ENCODE assay signal across 8 cellular contexts in genomic region chr21:20997633-20998455, GRCh38. TPM values are rescaled to one million over a fixed set of nuclear protein-coding genes. Genes with fewer than 3 reads are reported as not detected.
A peak's percentile ranks its signal among the peaks of the same experiment; 100 is the strongest.
DNase-seq lines count a peak whose midpoint lies in the region; ATAC-seq and TF ChIP-seq lines count a peak whose summit lies in the region.

TSS of gene NCAM2 (plus strand) at chr21:20998409.

- ATAC-seq in stimulated activated memory B cell treated with anti-CD40 and anti-IgM and Interleukin-4, amounts not matched to agents 10 μg/mL and 1 μg/mL and 100 μg/mL, for 72 hours = peak; percentile 64
- no peak for ATAC-seq in HG03196 (IDR thresholded peaks at IDR 0.05; ENCODE audit: unreplicated experiment)

- H3K27ac ChIP-seq in H9 (ENCODE audit: insufficient read length, low read depth, low read length) = no peak within 1 kb of the TSS
- H3K27ac ChIP-seq in esophagus squamous epithelium = no peak within 1 kb of the TSS
- no peak within 1 kb of the TSS for H3K27ac ChIP-seq in muscle layer of duodenum (ENCODE audit: low read length)

- H3K79me1 ChIP-seq in H9 (ENCODE audit: insufficient read depth, low read depth, low read length, poor library complexity, severe bottlenecking) = no peaks in the 10 kb centered on the region

- TF ChIP-seq CTCF in BE2C (IDR thresholded peaks at IDR 0.05; ENCODE audit: low read depth, low read length) = no peak
- TF ChIP-seq CTCF in H9 (conservative IDR thresholded peaks at IDR 0.05) = no peak
- no peak for TF ChIP-seq CTCF in esophagus squamous epithelium (IDR thresholded peaks at IDR 0.05)

- H3K9me3 ChIP-seq in BE2C = no peaks in the 10 kb centered on the region
- no peaks in the 10 kb centered on the region for H3K9me3 ChIP-seq in H9 (ENCODE audit: control insufficient read depth, low read depth, low read length)
- no peaks in the 10 kb centered on the region for H3K9me3 ChIP-seq in esophagus squamous epithelium
- H3K9me3 ChIP-seq in muscle layer of duodenum (ENCODE audit: control insufficient read depth in 1 of 2, low read length in 2 of 2) = no peaks in the 10 kb centered on the region

- no peak within 1 kb of the TSS for H4K8ac ChIP-seq in H9 (replicated peaks; ENCODE audit: insufficient read length, low read depth, low read length)

- H3K9ac ChIP-seq in H9 (ENCODE audit: extremely low read depth, insufficient read length, low read length) = no peak within 1 kb of the TSS

- H3K18ac ChIP-seq in H9 (ENCODE audit: insufficient read length, low read depth, low read length) = no peak within 1 kb of the TSS

- H2BK12ac ChIP-seq in H9 (ENCODE audit: insufficient read length, low read depth, low read length) = no peak within 1 kb of the TSS

- peaks cover 14% of the 10 kb centered on the region for H3K23me2 ChIP-seq in H9 (ENCODE audit: insufficient read length, low read depth, low read length, poor library complexity, severe bottlenecking)

- no peak within 1 kb of the TSS for H4K5ac ChIP-seq in H9 (ENCODE audit: insufficient read length, low read depth, low read length)

- no peak within 1 kb of the TSS for H3K23ac ChIP-seq in H9 (ENCODE audit: insufficient read length, low read depth, low read length)

- H3K4me1 Mint-ChIP-seq in H9 = peaks cover 9 to 13% of the 10 kb centered on the region in 2 experiments
- H3K4me1 Mint-ChIP-seq in stimulated activated memory B cell treated with anti-CD40 and anti-IgM and Interleukin-4, amounts not matched to agents 10 μg/mL and 1 μg/mL and 100 μg/mL, for 72 hours = no peaks in the 10 kb centered on the region

- no peak within 1 kb of the TSS; the same call in 1 of the 2 replicates for H3K14ac ChIP-seq in H9 (ENCODE audit: insufficient read depth, low read length)

- no peaks in the 10 kb centered on the region for H3K79me2 ChIP-seq in H9 (ENCODE audit: insufficient read depth, low read length)

- H3K36me3 ChIP-seq in BE2C (no peaks in the 10 kb centered on the region), esophagus squamous epithelium (no peaks in the 10 kb centered on the region), muscle layer of duodenum (ENCODE audit: control insufficient read depth in 1 of 2, insufficient read depth in 2 of 2, low read length in 2 of 2) (no peaks in the 10 kb centered on the region)

- no peak within 1 kb of the TSS for H3K27ac Mint-ChIP-seq in H9
- no peak within 1 kb of the TSS for H3K27ac Mint-ChIP-seq in stimulated activated memory B cell treated with anti-CD40 and anti-IgM and Interleukin-4, amounts not matched to agents 10 μg/mL and 1 μg/mL and 100 μg/mL, for 72 hours

- no peak within 1 kb of the TSS for H2BK5ac ChIP-seq in H9 (ENCODE audit: insufficient read length, low read length)

- no peak within 1 kb of the TSS for H2BK20ac ChIP-seq in H9 (ENCODE audit: low read depth, low read length, poor library complexity, severe bottlenecking)

- peak; percentile 90 for DNase-seq in BE2C
- DNase-seq in H9 = peak; percentile 83
- peak; percentile 79 for DNase-seq in NCI-H82 (lab: John Stamatoyannopoulos, UW)
- DNase-seq in activated T-cell treated with anti-CD3 and anti-CD28 coated beads, Interleukin-2, amount 50 U/mL, for 48 hours = peak; percentile 66 to 73
- no peak for DNase-seq in esophagus squamous epithelium (lab: John Stamatoyannopoulos, UW)

- H3K4me3 Mint-ChIP-seq in H9 = peak within 1 kb of the TSS; percentile 78 to 88
- peak within 1 kb of the TSS; percentile 60 for H3K4me3 Mint-ChIP-seq in stimulated activated memory B cell treated with anti-CD40 and anti-IgM and Interleukin-4, amounts not matched to agents 10 μg/mL and 1 μg/mL and 100 μg/mL, for 72 hours

- no peaks in the 10 kb centered on the region for H3K9me3 Mint-ChIP-seq in H9
- no peaks in the 10 kb centered on the region for H3K9me3 Mint-ChIP-seq in stimulated activated memory B cell treated with anti-CD40 and anti-IgM and Interleukin-4, amounts not matched to agents 10 μg/mL and 1 μg/mL and 100 μg/mL, for 72 hours

- H3K27me3 ChIP-seq in BE2C = no peaks in the 10 kb centered on the region
- H3K27me3 ChIP-seq in H9 (ENCODE audit: insufficient read depth, low read length) = peaks cover 6% of the 10 kb centered on the region; the same call in 1 of the 2 replicates
- peaks cover 0 to 23% (median 1%) of the 10 kb centered on the region in 4 donors for H3K27me3 ChIP-seq in esophagus squamous epithelium
- no peaks in the 10 kb centered on the region for H3K27me3 ChIP-seq in muscle layer of duodenum (ENCODE audit: low read depth, low read length)

- no peak within 1 kb of the TSS for H2AK5ac ChIP-seq in H9 (ENCODE audit: insufficient read length, low read length)

- intact Hi-C loops in esophagus squamous epithelium (cut with DNase I) = no loop called here

- no peak within 1 kb of the TSS for H3T11ph ChIP-seq in H9 (ENCODE audit: low read length)

- H3K36me3 Mint-ChIP-seq in H9 (ENCODE audit: insufficient read depth in 1 of 3, low read depth in 3 of 3) = no peaks in the 10 kb centered on the region; a peak in 1 of 7 replicates
- H3K36me3 Mint-ChIP-seq in stimulated activated memory B cell treated with anti-CD40 and anti-IgM and Interleukin-4, amounts not matched to agents 10 μg/mL and 1 μg/mL and 100 μg/mL, for 72 hours = no peaks in the 10 kb centered on the region

- H3K4me3 ChIP-seq in BE2C (ENCODE audit: low read depth, low read length) = peak within 1 kb of the TSS; percentile 86
- H3K4me3 ChIP-seq in esophagus squamous epithelium = peak within 1 kb of the TSS; percentile 22 to 72 (median 42)
- H3K4me3 ChIP-seq in muscle layer of duodenum (ENCODE audit: low read depth in 1 of 2, low read length in 2 of 2) = peak within 1 kb of the TSS; percentile 64 to 85

- H2AFZ ChIP-seq in H9 (ENCODE audit: low read length) = peak within 1 kb of the TSS; percentile 69

- H3K4ac ChIP-seq in H9 (ENCODE audit: low read depth, low read length) = no peak within 1 kb of the TSS

- H2BK120ac ChIP-seq in H9 (ENCODE audit: low read depth, low read length, poor library complexity, severe bottlenecking) = no peak within 1 kb of the TSS

- H3K27me3 Mint-ChIP-seq in H9 (ENCODE audit: low read depth) = peaks cover 29% of the 10 kb centered on the region
- peaks cover 43% of the 10 kb centered on the region for H3K27me3 Mint-ChIP-seq in stimulated activated memory B cell treated with anti-CD40 and anti-IgM and Interleukin-4, amounts not matched to agents 10 μg/mL and 1 μg/mL and 100 μg/mL, for 72 hours

- H3K4me1 ChIP-seq in BE2C (peaks cover 3% of the 10 kb centered on the region; the same call in 1 of the 2 replicates), H9 (ENCODE audit: insufficient read depth, low read length) (0 out of 2 replicates have a peak, but pooled peaks cover 2% of the 10 kb centered on the region), esophagus squamous epithelium (peaks cover 0 to 24% (median 12%) of the 10 kb centered on the region in 3 donors), muscle layer of duodenum (ENCODE audit: control insufficient read depth in 1 of 2, insufficient read depth in 2 of 2, low read length in 2 of 2) (peaks cover 0 to 20% of the 10 kb centered on the region in 2 donors)

- no peak within 1 kb of the TSS for H4K91ac ChIP-seq in H9 (ENCODE audit: insufficient read length, low read depth, low read length)

- no peak within 1 kb of the TSS for H3K56ac ChIP-seq in H9 (ENCODE audit: insufficient read length, low read depth, low read length)

- peak in 1 of 4 donors; percentile 14 for TF ChIP-seq POLR2A in esophagus squamous epithelium (IDR thresholded peaks at IDR 0.05)

- no CpG with 5 or more reads among the region's 86 CpGs for WGBS in H9 (ENCODE audit: extremely low coverage, insufficient read length, low lambda C conversion rate)
- 5% methylated on average over 19 of the region's 86 CpGs; no CpG with 5 or more reads in 1 of the 2 donors for WGBS in esophagus squamous epithelium, 2 donors

- H3K4me2 ChIP-seq in H9 (ENCODE audit: insufficient read depth, insufficient read length, low read length) = peak within 1 kb of the TSS; percentile 72

- H2BK15ac ChIP-seq in H9 (ENCODE audit: low read depth, low read length) = no peak within 1 kb of the TSS

- no peaks in the 10 kb centered on the region for H4K20me1 ChIP-seq in H9 (ENCODE audit: control insufficient read depth, insufficient read depth, insufficient read length)

RNA-seq across cellular contexts. Expression of gene NCAM2, which starts in this region (rescaled TPM):
- 12.2 TPM for polyA plus RNA-seq in BE2C (2012; ENCODE audit: insufficient read depth, insufficient read length, low read depth)
- 2.2 and 2.6 TPM in 2 replicates for total RNA-seq in H9 (2021)
- total RNA-seq in esophagus squamous epithelium = under 1 TPM in 2 of 4 donors, not detected in 2; 0.67 to 0.95 TPM
